26 cellular contexts compared by ENCODE assay signal in the genomic region with DNA sequence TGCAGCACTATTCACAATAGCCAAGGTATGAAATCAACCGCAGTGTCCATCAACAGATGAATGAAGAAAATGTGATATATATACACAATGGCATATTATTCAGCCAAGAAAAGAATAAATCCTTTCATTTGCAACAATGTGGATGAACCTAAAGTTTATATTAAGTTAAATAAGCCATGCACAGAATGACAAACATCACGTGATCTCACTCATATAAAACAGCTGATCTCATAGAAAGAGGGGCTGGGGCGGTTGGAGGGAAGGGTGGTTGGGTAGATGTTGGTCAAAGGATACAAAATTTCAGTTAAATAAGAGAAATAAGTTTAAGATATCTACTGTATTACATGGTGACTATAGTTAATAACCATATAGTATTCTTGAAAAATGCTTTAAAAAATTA.
"Had no signal": no experiment of that assay in that cellular context is flagged by ENCODE, and none has a peak within 500 bp of the region (broad histone marks: within the 10 kb centered on the region; RNA-seq: fewer than 3 reads in every experiment).

No MANE protein-coding gene starts in this region.

- H3K4me3 ChIP-seq: colonic mucosa, esophagus squamous epithelium, gastrocnemius medialis, heart right ventricle, left lung, lower lobe of right lung, mucosa of descending colon had no signal

- H3K27ac ChIP-seq: colonic mucosa, epithelial cell of prostate, esophagus squamous epithelium, gastrocnemius medialis, heart right ventricle, left lung, lower lobe of right lung had no signal

- DNase-seq: colonic mucosa; cortex of kidney; effector CD8-positive, alpha-beta T cell; effector memory CD8-positive, alpha-beta T cell; endodermal cell; erythroblast; esophagus squamous epithelium; foreskin fibroblast; foreskin melanocyte; gastrocnemius medialis; glutamatergic neuron; head of caudate nucleus; heart right ventricle; hypothalamus; immature natural killer cell; left cardiac atrium; left lung; left ventricle myocardium superior; lower lobe of right lung; mesenchymal stem cell; mucosa of descending colon; naive B cell had no signal

- FAIRE-seq: endometrium, keratinocyte had no signal

- H3K36me3 ChIP-seq: colonic mucosa, esophagus squamous epithelium, gastrocnemius medialis, heart right ventricle, left lung, lower lobe of right lung had no signal

- H3K27me3 ChIP-seq: colonic mucosa, esophagus squamous epithelium, gastrocnemius medialis, left lung had no signal

- ATAC-seq: effector memory CD8-positive, alpha-beta T cell; esophagus mucosa; gastrocnemius medialis; heart right ventricle; left cardiac atrium; left lung; left ventricle myocardium superior; lower lobe of right lung; mucosa of descending colon had no signal

- H3K4me1 ChIP-seq: colonic mucosa, gastrocnemius medialis, heart right ventricle, left lung, lower lobe of right lung had no signal

- H3K9me3 ChIP-seq: colonic mucosa, esophagus squamous epithelium, gastrocnemius medialis, heart right ventricle, left lung, lower lobe of right lung, mucosa of descending colon had no signal
